ENCODE assay signal across 15 cellular contexts in the genomic region with DNA sequence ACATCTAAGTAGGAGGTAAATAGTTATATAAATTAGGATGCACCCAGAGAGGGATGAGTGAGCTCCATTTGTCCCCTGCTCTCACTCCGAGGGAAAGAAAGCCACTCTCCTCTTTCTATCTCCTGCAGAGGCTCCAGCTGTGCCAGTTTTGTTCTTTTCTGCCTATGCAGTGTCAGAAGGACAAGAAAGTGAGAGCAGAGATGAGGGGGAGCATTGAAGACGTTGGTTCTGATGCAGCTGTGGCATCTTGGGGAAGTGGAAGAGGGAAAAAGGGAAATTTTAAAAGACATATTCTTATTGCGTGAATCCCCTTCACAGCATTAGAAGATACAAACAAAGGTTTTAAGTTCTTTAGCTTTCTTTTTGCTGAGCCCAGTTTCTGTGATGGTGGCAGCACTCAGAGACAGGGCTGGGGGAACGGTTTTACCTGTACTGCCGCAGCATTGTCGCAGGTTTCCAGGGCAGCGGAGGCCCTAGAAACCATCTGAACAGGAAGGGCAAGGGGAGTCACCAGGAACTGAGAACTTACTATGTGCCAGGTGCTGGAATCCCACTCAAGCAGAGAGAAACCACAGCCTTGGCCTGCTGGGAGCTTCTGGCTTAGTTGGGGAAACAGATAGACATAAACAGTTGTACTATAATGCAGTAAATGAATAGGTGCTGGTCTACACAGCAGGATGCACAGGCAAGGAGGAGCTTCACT. TPM values are rescaled to one million over a fixed set of nuclear protein-coding genes. Genes with fewer than 3 reads are reported as not detected.
DNase-seq lines count a peak whose midpoint lies in the region; ATAC-seq and TF ChIP-seq lines count a peak whose summit lies in the region.
"Had no signal": no experiment of that assay in that cellular context is flagged by ENCODE, and none has a peak within 500 bp of the region (broad histone marks: within the 10 kb centered on the region; RNA-seq: fewer than 3 reads in every experiment).

No MANE protein-coding gene starts in this region.

- peak; percentile 58 for ATAC-seq in GM18909 (IDR thresholded peaks at IDR 0.05; ENCODE audit: poor library complexity, unreplicated experiment)
- peak; percentile 32; the same call in 1 of the 3 replicates for ATAC-seq in GM23338
- peak; percentile 47 for ATAC-seq in HG03457 (IDR thresholded peaks at IDR 0.05; ENCODE audit: unreplicated experiment)
- ATAC-seq in naive B cell (ENCODE audit: low read depth in 2 of 2) = peak; percentile 84 to 85
- no peak for ATAC-seq in GM21367 (IDR thresholded peaks at IDR 0.05; ENCODE audit: unreplicated experiment)
- ATAC-seq: stimulated activated effector memory CD8-positive, alpha-beta T cell treated with anti-CD3 and anti-CD28 coated beads, Interleukin-12 subunit alpha, Interleukin-12 subunit beta, amount 100 ng/mL, for 72 hours had no signal

- no peaks in the 10 kb centered on the region for H4K20me1 ChIP-seq in GM23338 (replicated peaks; ENCODE audit: insufficient read depth)

- H3K4me3 ChIP-seq in GM23338 = no peak overlapping the region
- H3K4me3 ChIP-seq: colonic mucosa had no signal

- H3K4me2 ChIP-seq in GM23338 = no peak overlapping the region

- no peaks in the 10 kb centered on the region for H3F3A ChIP-seq in GM23338 (replicated peaks; ENCODE audit: low read depth)

- no peaks in the 10 kb centered on the region for H3K27me3 ChIP-seq in GM23338 (ENCODE audit: insufficient read depth)
- H3K27me3 ChIP-seq: colonic mucosa had no signal

- no peak overlapping the region for H3K4me3 Mint-ChIP-seq in GM23338
- H3K4me3 Mint-ChIP-seq in naive B cell = peak overlapping the region; percentile 4 to 94 (median 86)
- H3K4me3 Mint-ChIP-seq: activated naive CD8-positive, alpha-beta T cell treated with anti-CD3 and anti-CD28 coated beads, Interleukin-2, amount 10 ng/mL, durations not matched to agents 7 days and 5 days; mesothelial cell of epicardium; stimulated activated effector memory CD8-positive, alpha-beta T cell treated with anti-CD3 and anti-CD28 coated beads, Interleukin-12 subunit alpha, Interleukin-12 subunit beta, amount 100 ng/mL, for 72 hours had no signal

- DNase-seq in GM23338 (ENCODE audit: low spot score) = no peak
- peak; percentile 82 for DNase-seq in naive B cell
- DNase-seq in NCI-H446 (lab: John Stamatoyannopoulos, UW) = no peak
- DNase-seq in effector CD4-positive, alpha-beta T cell = no peak
- no peak for DNase-seq in NCI-H2196 (lab: John Stamatoyannopoulos, UW; ENCODE audit: unreplicated experiment)
- DNase-seq: activated naive CD8-positive, alpha-beta T cell treated with anti-CD3 and anti-CD28 coated beads, Interleukin-2, amount 10 ng/mL, durations not matched to agents 7 days and 5 days; colonic mucosa; GDM1; NCI-H2227 treated with DMSO at 0.1 percent for 48 hours; stimulated activated CD4-positive, alpha-beta T cell treated with anti-CD3 and anti-CD28 coated beads, Interleukin-2, amount 100 ng/mL, for 24 hours had no signal

- H3K9me3 Mint-ChIP-seq in GM23338 = no peaks in the 10 kb centered on the region
- peaks cover 0 to 10% (median 0%) of the 10 kb centered on the region in 7 donors for H3K9me3 Mint-ChIP-seq in naive B cell
- H3K9me3 Mint-ChIP-seq: activated naive CD8-positive, alpha-beta T cell treated with anti-CD3 and anti-CD28 coated beads, Interleukin-2, amount 10 ng/mL, durations not matched to agents 7 days and 5 days; stimulated activated effector memory CD8-positive, alpha-beta T cell treated with anti-CD3 and anti-CD28 coated beads, Interleukin-12 subunit alpha, Interleukin-12 subunit beta, amount 100 ng/mL, for 72 hours had no signal

- H3K27me3 Mint-ChIP-seq in GM23338 (ENCODE audit: insufficient read depth, low read depth, poor library complexity) (peaks cover 8% of the 10 kb centered on the region), naive B cell (no peaks in the 10 kb centered on the region)

- H3K4me1 Mint-ChIP-seq in GM23338 (0 out of 3 replicates have a peak, but pooled peaks cover 2% of the 10 kb centered on the region), naive B cell (peaks cover 61 to 79% (median 70%) of the 10 kb centered on the region in 3 donors)
- H3K4me1 Mint-ChIP-seq: mesothelial cell of epicardium had no signal

- H3K27ac ChIP-seq in GM23338 (ENCODE audit: low read depth) = no peak overlapping the region
- H3K27ac ChIP-seq: colonic mucosa had no signal

- no peak overlapping the region for H3K27ac Mint-ChIP-seq in GM23338
- peak overlapping the region; percentile 95 to 100 (median 98) for H3K27ac Mint-ChIP-seq in naive B cell
- H3K27ac Mint-ChIP-seq: activated naive CD8-positive, alpha-beta T cell treated with anti-CD3 and anti-CD28 coated beads, Interleukin-2, amount 10 ng/mL, durations not matched to agents 7 days and 5 days; mesothelial cell of epicardium; stimulated activated effector memory CD8-positive, alpha-beta T cell treated with anti-CD3 and anti-CD28 coated beads, Interleukin-12 subunit alpha, Interleukin-12 subunit beta, amount 100 ng/mL, for 72 hours had no signal

- TF ChIP-seq CTCF in GM23338 (conservative IDR thresholded peaks at IDR 0.05; ENCODE audit: low read depth in 2 of 2) = no peak

- H3K4me1 ChIP-seq in GM23338 (ENCODE audit: insufficient read depth) = no peaks in the 10 kb centered on the region
- H3K4me1 ChIP-seq: colonic mucosa had no signal

- no peaks in the 10 kb centered on the region for H3K9me2 ChIP-seq in GM23338 (ENCODE audit: insufficient read depth)

- no peaks in the 10 kb centered on the region for H3K36me3 Mint-ChIP-seq in GM23338 (ENCODE audit: low read depth)
- H3K36me3 Mint-ChIP-seq in naive B cell = no peaks in the 10 kb centered on the region
- H3K36me3 Mint-ChIP-seq: mesothelial cell of epicardium had no signal

- H3K36me3 ChIP-seq in GM23338 (ENCODE audit: insufficient read depth) = no peaks in the 10 kb centered on the region
- H3K36me3 ChIP-seq: colonic mucosa had no signal

- H2AFZ ChIP-seq in GM23338 = no peak overlapping the region

- H3K79me2 ChIP-seq in GM23338 (replicated peaks; ENCODE audit: insufficient read depth) = no peaks in the 10 kb centered on the region

TF ChIP-seq in GM23338, 12 proteins besides CTCF, POLR2A, EP300 and RAD21 (continues in another document):
- no peak for TF ChIP-seq STAT1 (IDR thresholded peaks at IDR 0.05; ENCODE audit: unreplicated experiment)
- TF ChIP-seq EZH2 (IDR thresholded peaks at IDR 0.05; ENCODE audit: low read depth, unreplicated experiment) = no peak
- TF ChIP-seq, protein P1, sequence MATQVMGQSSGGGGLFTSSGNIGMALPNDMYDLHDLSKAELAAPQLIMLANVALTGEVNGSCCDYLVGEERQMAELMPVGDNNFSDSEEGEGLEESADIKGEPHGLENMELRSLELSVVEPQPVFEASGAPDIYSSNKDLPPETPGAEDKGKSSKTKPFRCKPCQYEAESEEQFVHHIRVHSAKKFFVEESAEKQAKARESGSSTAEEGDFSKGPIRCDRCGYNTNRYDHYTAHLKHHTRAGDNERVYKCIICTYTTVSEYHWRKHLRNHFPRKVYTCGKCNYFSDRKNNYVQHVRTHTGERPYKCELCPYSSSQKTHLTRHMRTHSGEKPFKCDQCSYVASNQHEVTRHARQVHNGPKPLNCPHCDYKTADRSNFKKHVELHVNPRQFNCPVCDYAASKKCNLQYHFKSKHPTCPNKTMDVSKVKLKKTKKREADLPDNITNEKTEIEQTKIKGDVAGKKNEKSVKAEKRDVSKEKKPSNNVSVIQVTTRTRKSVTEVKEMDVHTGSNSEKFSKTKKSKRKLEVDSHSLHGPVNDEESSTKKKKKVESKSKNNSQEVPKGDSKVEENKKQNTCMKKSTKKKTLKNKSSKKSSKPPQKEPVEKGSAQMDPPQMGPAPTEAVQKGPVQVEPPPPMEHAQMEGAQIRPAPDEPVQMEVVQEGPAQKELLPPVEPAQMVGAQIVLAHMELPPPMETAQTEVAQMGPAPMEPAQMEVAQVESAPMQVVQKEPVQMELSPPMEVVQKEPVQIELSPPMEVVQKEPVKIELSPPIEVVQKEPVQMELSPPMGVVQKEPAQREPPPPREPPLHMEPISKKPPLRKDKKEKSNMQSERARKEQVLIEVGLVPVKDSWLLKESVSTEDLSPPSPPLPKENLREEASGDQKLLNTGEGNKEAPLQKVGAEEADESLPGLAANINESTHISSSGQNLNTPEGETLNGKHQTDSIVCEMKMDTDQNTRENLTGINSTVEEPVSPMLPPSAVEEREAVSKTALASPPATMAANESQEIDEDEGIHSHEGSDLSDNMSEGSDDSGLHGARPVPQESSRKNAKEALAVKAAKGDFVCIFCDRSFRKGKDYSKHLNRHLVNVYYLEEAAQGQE (IDR thresholded peaks at IDR 0.05; ENCODE audit: unreplicated experiment) = no peak
- TF ChIP-seq, protein P2, sequence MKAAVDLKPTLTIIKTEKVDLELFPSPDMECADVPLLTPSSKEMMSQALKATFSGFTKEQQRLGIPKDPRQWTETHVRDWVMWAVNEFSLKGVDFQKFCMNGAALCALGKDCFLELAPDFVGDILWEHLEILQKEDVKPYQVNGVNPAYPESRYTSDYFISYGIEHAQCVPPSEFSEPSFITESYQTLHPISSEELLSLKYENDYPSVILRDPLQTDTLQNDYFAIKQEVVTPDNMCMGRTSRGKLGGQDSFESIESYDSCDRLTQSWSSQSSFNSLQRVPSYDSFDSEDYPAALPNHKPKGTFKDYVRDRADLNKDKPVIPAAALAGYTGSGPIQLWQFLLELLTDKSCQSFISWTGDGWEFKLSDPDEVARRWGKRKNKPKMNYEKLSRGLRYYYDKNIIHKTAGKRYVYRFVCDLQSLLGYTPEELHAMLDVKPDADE (IDR thresholded peaks at IDR 0.05) = no peak

RNA-seq across cellular contexts. Expression of a gene that starts 44.9 kb away (rescaled TPM):
- 32.6 and 36.2 TPM in 2 replicates for total RNA-seq in GM23338 (2014; rRNA removed; shearing (Covaris generic))
- polyA plus RNA-seq in GM23338 (2016; fragmentation: Nextera tagmentation; extraction: Ambion mirVana) (11.9 and 12.1 TPM in 2 replicates), naive B cell (ENCODE audit: low read depth in 6 of 6) (10 to 100 TPM in 1 of 6 donors, 1 to 10 TPM in 5; 4.6 to 15.2 (median 8.5) TPM)
